Comparison of ENCODE assay signal across 9 cellular contexts in the genomic region with DNA sequence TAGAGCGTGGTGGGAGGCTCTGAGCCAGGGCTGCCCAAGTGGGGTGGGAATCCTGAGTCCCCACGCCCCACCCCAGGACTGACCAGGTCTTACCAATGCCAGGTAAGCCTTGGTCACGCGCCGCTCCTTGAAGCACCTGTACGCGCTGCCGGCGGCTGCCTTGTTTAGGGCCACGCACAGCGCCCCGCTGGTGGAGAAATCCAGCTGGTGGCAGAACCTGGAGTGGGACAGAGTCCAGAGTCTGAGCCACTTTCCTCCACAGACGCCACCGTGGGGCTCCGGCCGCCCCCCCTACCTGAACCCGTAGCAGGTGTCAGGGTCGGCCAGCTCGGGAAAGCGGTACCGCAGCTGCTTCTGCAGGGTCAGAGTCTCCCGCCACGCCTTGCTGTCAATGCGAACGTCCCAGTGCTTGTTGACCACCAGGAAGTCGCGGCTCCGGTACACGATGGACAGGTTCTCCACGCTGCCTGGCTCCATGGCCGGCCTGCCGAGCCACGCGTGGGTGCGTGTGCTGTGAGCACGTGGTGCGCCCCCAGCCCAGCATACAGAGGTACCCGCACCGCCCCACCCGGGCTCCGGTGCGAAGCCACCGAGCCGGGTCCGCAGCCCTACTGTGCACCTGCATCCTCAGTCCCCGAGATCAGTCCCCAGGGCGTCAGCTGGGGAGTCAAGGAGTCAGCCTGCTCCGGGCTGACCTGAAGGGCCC. TPM values are rescaled to one million over a fixed set of nuclear protein-coding genes. Genes with fewer than 3 reads are reported as not detected.
DNase-seq lines count a peak whose midpoint lies in the region; ATAC-seq and TF ChIP-seq lines count a peak whose summit lies in the region.
"Had no signal": no experiment of that assay in that cellular context is flagged by ENCODE, and none has a peak within 500 bp of the region (broad histone marks: within the 10 kb centered on the region; RNA-seq: fewer than 3 reads in every experiment).

No MANE protein-coding gene starts in this region.

- H3K27me3 ChIP-seq in skeletal muscle satellite cell (ENCODE audit: control insufficient read depth, insufficient read depth, low read length): peaks cover 12% of the 10 kb centered on the region

- ATAC-seq in GM21619 (IDR thresholded peaks at IDR 0.05; ENCODE audit: unreplicated experiment): peak; percentile 1

- peaks cover 20% of the 10 kb centered on the region for H3K36me3 ChIP-seq in skeletal muscle satellite cell (ENCODE audit: insufficient read depth, low read length)

- H3K4me2 ChIP-seq in skeletal muscle satellite cell (ENCODE audit: low read length): peak overlapping the region; percentile 97

- H3K4me1 ChIP-seq in skeletal muscle satellite cell (ENCODE audit: control insufficient read depth, insufficient read depth, low read length): peaks cover 24% of the 10 kb centered on the region

- peak overlapping the region; percentile 90 for H3K9ac ChIP-seq in skeletal muscle satellite cell (ENCODE audit: low read depth, low read length)

- no peaks in the 10 kb centered on the region for H3K9me3 ChIP-seq in skeletal muscle satellite cell (replicated peaks; ENCODE audit: low read length)

- peak; percentile 43 for DNase-seq in RPMI8226
- DNase-seq in fibroblast of pulmonary artery (ENCODE audit: low read depth): no peak
- DNase-seq in COR-L47 (lab: John Stamatoyannopoulos, UW): no peak
- no peak for DNase-seq in NCI-H1417 (lab: John Stamatoyannopoulos, UW)
- no peak for DNase-seq in H4 (ENCODE audit: low spot score)
- DNase-seq in SKM-1 (lab: John Stamatoyannopoulos, UW; ENCODE audit: unreplicated experiment): no peak

- H3K4me3 ChIP-seq in fibroblast of pulmonary artery (replicated peaks; ENCODE audit: low read depth, low read length) (peak overlapping the region; percentile 86), skeletal muscle satellite cell (ENCODE audit: low read length) (peak overlapping the region; percentile 99)

- TF ChIP-seq CTCF in fibroblast of pulmonary artery (IDR thresholded peaks at IDR 0.05; ENCODE audit: low read length, missing control alignments): no peak

RNA-seq across cellular contexts. Expression of a gene that starts 0.8 kb away (rescaled TPM):
- 33.0 and 34.5 TPM in 2 replicates for total RNA-seq in skeletal muscle satellite cell (2012; rRNA removed)
- total RNA-seq in H4 (2014; rRNA removed; shearing (Covaris generic)): 18.6 and 19.6 TPM in 2 replicates

RNA-seq across cellular contexts. Expression of a gene that starts 1.0 kb away (rescaled TPM):
- 16.7 and 24.2 TPM in 2 replicates for total RNA-seq in skeletal muscle satellite cell (2012; rRNA removed)
- 6.1 and 7.9 TPM in 2 replicates for total RNA-seq in H4 (2014; rRNA removed; shearing (Covaris generic))

RNA-seq across cellular contexts. Expression of a gene that starts 13.1 kb away (rescaled TPM):
- total RNA-seq in skeletal muscle satellite cell (2012; rRNA removed): not detected in 2 replicates
- total RNA-seq in H4 (2014; rRNA removed; shearing (Covaris generic)): not detected in 2 replicates
- total RNA-seq: RPMI7951 had no signal

RNA-seq across cellular contexts. Expression of a gene that starts 26.9 kb away (rescaled TPM):
- total RNA-seq in skeletal muscle satellite cell (2012; rRNA removed): under 0.01 TPM in 1 of 2 replicates, not detected in the other
- total RNA-seq in H4 (2014; rRNA removed; shearing (Covaris generic)): not detected in 2 replicates
- total RNA-seq: RPMI7951 had no signal

RNA-seq across cellular contexts. Expression of a gene that starts 46.6 kb away (rescaled TPM):
- total RNA-seq in skeletal muscle satellite cell (2012; rRNA removed): 23.8 and 26.9 TPM in 2 replicates
- total RNA-seq in H4 (2014; rRNA removed; shearing (Covaris generic)): 15.0 and 18.5 TPM in 2 replicates
